Comparison of ENCODE assay signal across 8 cellular contexts in genomic region chr1:1891349-1892078, GRCh38.
DNase-seq lines count a peak whose midpoint lies in the region; ATAC-seq lines count a peak whose summit lies in the region.

No MANE protein-coding gene starts in this region.

- peak; percentile 21 for ATAC-seq in HG02852 (IDR thresholded peaks at IDR 0.05; ENCODE audit: unreplicated experiment)
- ATAC-seq in HG03571 (IDR thresholded peaks at IDR 0.05; ENCODE audit: unreplicated experiment), result no peak

- H3K4me1 ChIP-seq in mucosa of stomach (ENCODE audit: control insufficient read depth, insufficient read depth, low read length), result peaks cover 66% of the 10 kb centered on the region

- H3K4me3 ChIP-seq in GM08714 (ENCODE audit: low read length) (peak overlapping the region; percentile 85; the same call in 1 of the 2 replicates), mucosa of stomach (ENCODE audit: low read length) (peak overlapping the region; percentile 1)

- H3K9me3 ChIP-seq in mucosa of stomach (ENCODE audit: control insufficient read depth, low read length), result no peaks in the 10 kb centered on the region

- peaks cover 7% of the 10 kb centered on the region for H3K27me3 ChIP-seq in mucosa of stomach (ENCODE audit: control insufficient read depth, insufficient read depth, low read length)

- peak overlapping the region; percentile 79 for H3K9ac ChIP-seq in mucosa of stomach (ENCODE audit: low read length)

- DNase-seq in NCI-H526 treated with DMSO at 0.1 percent for 48 hours (lab: John Stamatoyannopoulos, UW) (peak; percentile 44), epithelial cell of prostate (ENCODE audit: low read depth, low spot score) (no peak)
- DNase-seq in activated CD8-positive, alpha-beta memory T cell treated with anti-CD3 and anti-CD28 coated beads for 4 hours (ENCODE audit: low read depth in 2 of 2), result peak; percentile 58 to 72
- peak; percentile 43 for DNase-seq in stimulated activated CD8-positive, alpha-beta memory T cell treated with anti-CD3 and anti-CD28 coated beads, Interleukin-7, amount 100 ng/mL, for 24 hours (ENCODE audit: low read depth)

- H3K27ac ChIP-seq in epithelial cell of prostate, result peak overlapping the region; percentile 85

- no peaks in the 10 kb centered on the region for H3K36me3 ChIP-seq in mucosa of stomach (ENCODE audit: control insufficient read depth, insufficient read depth, low read length)
